In the genomic region with DNA sequence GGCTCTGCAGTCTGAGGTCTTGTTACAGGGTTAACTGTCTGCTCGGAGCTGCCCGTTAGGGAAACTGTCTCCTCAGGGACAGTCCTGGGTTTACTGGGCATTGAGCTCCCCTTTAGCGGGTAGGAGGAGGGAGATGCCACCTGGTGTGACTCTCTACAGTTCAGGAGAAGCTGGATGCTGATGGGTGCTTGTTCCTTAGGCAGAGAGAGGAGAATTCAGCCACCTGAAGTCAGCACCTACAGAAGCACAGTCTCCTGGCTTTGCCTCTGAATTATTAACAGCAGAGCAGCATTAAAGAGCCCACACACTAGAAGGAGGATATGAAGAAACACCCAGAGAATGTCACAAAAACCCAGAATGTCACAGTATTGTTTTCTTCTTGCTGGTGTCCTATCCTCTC, we compare ENCODE assay signal across 1 cellular context.
TF ChIP-seq lines count a peak whose summit lies in the region.

No MANE protein-coding gene starts in this region.

TF ChIP-seq in endothelial cell of umbilical vein, 7 proteins besides CTCF, POLR2A, EP300 and RAD21 (continued from another document):
- TF ChIP-seq, protein P1, sequence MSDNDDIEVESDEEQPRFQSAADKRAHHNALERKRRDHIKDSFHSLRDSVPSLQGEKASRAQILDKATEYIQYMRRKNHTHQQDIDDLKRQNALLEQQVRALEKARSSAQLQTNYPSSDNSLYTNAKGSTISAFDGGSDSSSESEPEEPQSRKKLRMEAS (IDR thresholded peaks at IDR 0.05; ENCODE audit: insufficient read depth, insufficient read length), result no peak
- TF ChIP-seq FOS (IDR thresholded peaks at IDR 0.05; ENCODE audit: borderline replicate concordance, insufficient read depth, low read length), result no peak
